Comparison of ENCODE assay signal across 8 cellular contexts in the genomic region with DNA sequence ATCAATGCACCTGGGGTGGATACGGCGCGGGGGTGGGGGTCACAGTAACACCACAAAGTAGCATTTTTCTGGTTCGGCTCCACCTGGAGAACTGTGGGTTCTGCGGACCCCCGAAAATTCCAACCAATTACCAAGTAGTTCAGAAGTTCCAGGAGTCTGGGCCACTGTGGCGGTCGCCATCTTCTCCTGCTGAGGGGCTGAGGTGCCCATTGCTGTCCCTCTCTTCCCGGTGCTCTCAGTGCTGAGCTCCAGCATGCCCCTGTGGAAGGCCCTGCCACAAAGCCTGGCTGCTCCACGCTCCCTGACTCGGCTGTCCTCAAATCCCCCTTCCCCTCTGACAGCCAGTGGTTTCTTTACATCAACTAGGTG.
DNase-seq lines count a peak whose midpoint lies in the region; ATAC-seq and TF ChIP-seq lines count a peak whose summit lies in the region.

No MANE protein-coding gene starts in this region.

- H3K4me2 ChIP-seq in KMS-11, result peak overlapping the region; percentile 81

- intact Hi-C loops in CD4-positive, alpha-beta T cell (cut with DNase I, micrococcal nuclease), result loop anchor here (2.0 to 5.0 kb wide), 3 partner anchors 280 to 845 kb away; no protein-coding TSS in a partner anchor

- peak overlapping the region; percentile 95; the same call in 1 of the 2 replicates for H2AFZ ChIP-seq in KMS-11 (ENCODE audit: low read depth)

- peaks cover 7% of the 10 kb centered on the region for H3K9me3 ChIP-seq in CD4-positive, alpha-beta T cell (ENCODE audit: control insufficient read depth, low read length)
- H3K9me3 ChIP-seq in duodenal mucosa (ENCODE audit: control insufficient read depth in 1 of 2, low read length in 2 of 2) (peaks cover 3 to 4% of the 10 kb centered on the region in 2 donors), neutrophil (no peaks in the 10 kb centered on the region)

- POLR2A ChIA-PET in CD4-positive, alpha-beta T cell (lab: Charles Lee), result interaction anchor here (1.3 kb wide), 1 partner anchor 9 kb away, joined by 5 read pairs; no protein-coding TSS in a partner anchor

- no peak for TF ChIP-seq CTCF in CD4-positive, alpha-beta T cell (IDR thresholded peaks at IDR 0.05)
- no peak for TF ChIP-seq CTCF in KMS-11 (conservative IDR thresholded peaks at IDR 0.05; ENCODE audit: low read depth, low read length)
- TF ChIP-seq CTCF in neutrophil (IDR thresholded peaks at IDR 0.05), result no peak

- H3K27ac Mint-ChIP-seq in CD4-positive, alpha-beta T cell, result no peak overlapping the region

- CTCF ChIA-PET in CD4-positive, alpha-beta T cell (lab: Charles Lee), result interaction anchor here (0.6 to 3.4 kb wide), 3 partner anchors 7 to 12 kb away, joined by 3 to 12 read pairs (median 4); no protein-coding TSS in a partner anchor

- peaks cover 27% of the 10 kb centered on the region for H3K27me3 Mint-ChIP-seq in CD4-positive, alpha-beta T cell

- H3K9me3 Mint-ChIP-seq in CD4-positive, alpha-beta T cell, result no peaks in the 10 kb centered on the region

- no peaks in the 10 kb centered on the region for H4K20me1 ChIP-seq in KMS-11 (ENCODE audit: insufficient read depth)

- no peak overlapping the region for H3K27ac ChIP-seq in CD4-positive, alpha-beta T cell (ENCODE audit: low read depth, low read length)
- H3K27ac ChIP-seq in KMS-11 (no peak overlapping the region), duodenal mucosa (ENCODE audit: low read depth, low read length) (no peak overlapping the region), neutrophil (no peak overlapping the region)

- H3K36me3 ChIP-seq in KMS-11 (ENCODE audit: insufficient read depth), result no peaks in the 10 kb centered on the region
- no peaks in the 10 kb centered on the region for H3K36me3 ChIP-seq in duodenal mucosa (ENCODE audit: control insufficient read depth in 1 of 2, insufficient read depth in 2 of 2, low read length in 2 of 2)
- no peaks in the 10 kb centered on the region for H3K36me3 ChIP-seq in neutrophil

- no peak for ATAC-seq in CD4-positive, alpha-beta T cell (ENCODE audit: poor library complexity)
- ATAC-seq in GM18867 (IDR thresholded peaks at IDR 0.05; ENCODE audit: unreplicated experiment), result no peak

- H3K4me3 ChIP-seq in KMS-11 (IDR thresholded peaks at IDR 0.05; ENCODE audit: insufficient read depth, low read depth, low read length) (no peak overlapping the region), duodenal mucosa (ENCODE audit: low read depth in 1 of 2, low read length in 2 of 2) (peak overlapping the region; percentile 57 to 72), neutrophil (ENCODE audit: low read depth in 1 of 2, low read length in 1 of 2) (peak overlapping the region; percentile 69 to 78)

- no peak for DNase-seq in CD4-positive, alpha-beta T cell
- DNase-seq in NCI-H82 (lab: John Stamatoyannopoulos, UW) (no peak), GDM1 (lab: John Stamatoyannopoulos, UW) (no peak), epidermal melanocyte (ENCODE audit: insufficient read length, low spot score) (no peak)

- H3K4me1 ChIP-seq in KMS-11 (ENCODE audit: low read depth, poor library complexity, severe bottlenecking), result no peaks in the 10 kb centered on the region
- peaks cover 14 to 38% of the 10 kb centered on the region in 2 donors for H3K4me1 ChIP-seq in duodenal mucosa (ENCODE audit: control insufficient read depth in 1 of 2, insufficient read depth in 2 of 2, low read length in 2 of 2)
- H3K4me1 ChIP-seq in neutrophil (ENCODE audit: control insufficient read depth in 1 of 2, insufficient read depth in 1 of 2, low read depth in 1 of 2, low read length in 1 of 2), result peaks cover 17 to 19% of the 10 kb centered on the region in 2 experiments

- H3K27me3 ChIP-seq in CD4-positive, alpha-beta T cell (ENCODE audit: control insufficient read depth, insufficient read depth, low read length), result peaks cover 18% of the 10 kb centered on the region
- H3K27me3 ChIP-seq in KMS-11 (ENCODE audit: insufficient read depth, low read depth) (no peaks in the 10 kb centered on the region), duodenal mucosa (ENCODE audit: control insufficient read depth in 1 of 2, insufficient read depth in 2 of 2, low read length in 2 of 2) (peaks cover 18 to 21% of the 10 kb centered on the region in 2 donors), neutrophil (peaks cover 44% of the 10 kb centered on the region)

- H3K79me2 ChIP-seq in KMS-11 (ENCODE audit: insufficient read depth, low read depth), result no peaks in the 10 kb centered on the region

- H3K4me1 Mint-ChIP-seq in CD4-positive, alpha-beta T cell (ENCODE audit: low read depth), result peaks cover 31% of the 10 kb centered on the region

- H3K36me3 Mint-ChIP-seq in CD4-positive, alpha-beta T cell (ENCODE audit: low read depth), result no peaks in the 10 kb centered on the region

- no peak overlapping the region for H3K9ac ChIP-seq in KMS-11
- no peak overlapping the region for H3K9ac ChIP-seq in duodenal mucosa (ENCODE audit: low read depth in 1 of 2, low read length in 2 of 2)

- peak overlapping the region; percentile 58 for H3K4me3 Mint-ChIP-seq in CD4-positive, alpha-beta T cell
